In the genomic region with DNA sequence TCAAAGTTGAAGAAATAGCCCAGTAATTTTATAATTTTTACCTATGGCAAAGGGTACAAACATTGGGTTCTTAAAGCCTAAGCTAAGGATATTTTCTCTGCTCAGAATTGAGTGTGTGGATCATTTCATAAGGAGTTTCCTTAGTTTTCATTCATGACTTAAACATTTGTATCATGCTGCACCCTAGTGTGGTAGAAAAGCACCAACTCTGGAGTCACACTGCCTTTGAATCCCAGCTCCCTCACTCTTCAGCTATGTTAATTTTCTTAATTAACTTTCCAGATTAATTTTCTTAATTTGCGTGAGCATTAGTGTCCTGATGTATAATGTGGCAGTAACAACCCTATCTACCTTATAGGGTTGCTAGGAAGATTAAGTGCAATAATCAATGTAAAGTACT, we compare ENCODE assay signal across 21 cellular contexts. TPM values are rescaled to one million over a fixed set of nuclear protein-coding genes. Genes with fewer than 3 reads are reported as not detected.
DNase-seq lines count a peak whose midpoint lies in the region; ATAC-seq, FAIRE-seq and TF ChIP-seq lines count a peak whose summit lies in the region.
"Had no signal": no experiment of that assay in that cellular context is flagged by ENCODE, and none has a peak within 500 bp of the region (broad histone marks: within the 10 kb centered on the region; RNA-seq: fewer than 3 reads in every experiment).

No MANE protein-coding gene starts in this region.

- TF ChIP-seq CTCF in liver (IDR thresholded peaks at IDR 0.05; ENCODE audit: low read depth, low read length, missing input control) (no peak), HepG2 (CRISPR knock-in tag; IDR thresholded peaks at IDR 0.05) (no peak), RWPE2 (IDR thresholded peaks at IDR 0.05; ENCODE audit: poor library complexity, severe bottlenecking) (peak; percentile 19), fibroblast of mammary gland (conservative IDR thresholded peaks at IDR 0.05; ENCODE audit: control insufficient read depth, insufficient read depth, low read depth, low read length) (no peak), GM23338 (conservative IDR thresholded peaks at IDR 0.05; ENCODE audit: low read depth in 2 of 2) (peak in 1 of 2 experiments; percentile 14; a peak in 1 of 4 replicates)

- H3K9me3 Mint-ChIP-seq in GM23338, result no peaks in the 10 kb centered on the region
- H3K9me3 Mint-ChIP-seq: CD8-positive, alpha-beta memory T cell had no signal

- H3K4me2 ChIP-seq in HepG2 (ENCODE audit: low read depth, low read length) (no peak overlapping the region), GM23338 (no peak overlapping the region)

- H4K20me1 ChIP-seq in HepG2 (ENCODE audit: insufficient read depth, low read length) (no peaks in the 10 kb centered on the region), GM23338 (replicated peaks; ENCODE audit: insufficient read depth) (no peaks in the 10 kb centered on the region)

- H3K27ac Mint-ChIP-seq in GM23338, result no peak overlapping the region
- H3K27ac Mint-ChIP-seq: CD8-positive, alpha-beta memory T cell had no signal

- peaks cover 57% of the 10 kb centered on the region for H3K4me1 Mint-ChIP-seq in GM23338

- H3K36me3 ChIP-seq in liver (ENCODE audit: control insufficient read depth in 4 of 4, insufficient read depth in 3 of 4, low read depth in 1 of 4, low read length in 3 of 4), result no peaks in the 10 kb centered on the region
- H3K36me3 ChIP-seq in HepG2 (replicated peaks in 1 of 2; ENCODE audit: control insufficient read depth in 1 of 2, insufficient read depth in 2 of 2, low read length in 2 of 2), result no peaks in the 10 kb centered on the region
- H3K36me3 ChIP-seq in RWPE2 (ENCODE audit: low read depth), result peaks cover 31% of the 10 kb centered on the region
- H3K36me3 ChIP-seq in GM23338 (ENCODE audit: insufficient read depth), result peaks cover 4% of the 10 kb centered on the region; the same call in 1 of the 2 replicates

- POLR2A ChIA-PET in HepG2 (lab: Yijun Ruan, JAX), result no interaction called here

- H3K9me3 ChIP-seq in liver (ENCODE audit: control insufficient read depth in 4 of 4, low read length in 3 of 4), result no peaks in the 10 kb centered on the region
- no peaks in the 10 kb centered on the region for H3K9me3 ChIP-seq in HepG2 (ENCODE audit: low read length)
- no peaks in the 10 kb centered on the region for H3K9me3 ChIP-seq in RWPE2 (ENCODE audit: severe bottlenecking)

- no peaks in the 10 kb centered on the region for H3K9me2 ChIP-seq in GM23338 (ENCODE audit: insufficient read depth)

- no peaks in the 10 kb centered on the region for H3K27me3 ChIP-seq in liver (ENCODE audit: control insufficient read depth in 4 of 4, insufficient read depth in 4 of 4, low read length in 3 of 4)
- peaks cover 1 to 11% of the 10 kb centered on the region in 2 experiments; a peak in 1 of 5 replicates for H3K27me3 ChIP-seq in HepG2 (ENCODE audit: control insufficient read depth in 1 of 2, insufficient read depth in 2 of 2, low read length in 2 of 2)
- H3K27me3 ChIP-seq in RWPE2 (ENCODE audit: insufficient read depth, poor library complexity, severe bottlenecking), result no peaks in the 10 kb centered on the region
- no peaks in the 10 kb centered on the region for H3K27me3 ChIP-seq in GM23338 (ENCODE audit: insufficient read depth)

- H3K79me2 ChIP-seq in HepG2 (ENCODE audit: insufficient read depth, low read length) (no peaks in the 10 kb centered on the region), GM23338 (replicated peaks; ENCODE audit: insufficient read depth) (peaks cover 48% of the 10 kb centered on the region)

- peaks cover 6% of the 10 kb centered on the region; the same call in 2 of the 3 replicates for H3K36me3 Mint-ChIP-seq in GM23338 (ENCODE audit: low read depth)

- H3K9ac ChIP-seq in liver (ENCODE audit: low read depth in 1 of 2, low read length in 2 of 2) (no peak overlapping the region), HepG2 (ENCODE audit: insufficient read depth, low read depth, low read length) (no peak overlapping the region)

- H2AFZ ChIP-seq in HepG2 (ENCODE audit: low read length) (no peak overlapping the region), GM23338 (no peak overlapping the region)

- 96% methylated on average over 1 of the region's 1 CpG for WGBS in liver
- WGBS in HepG2 (ENCODE audit: low lambda C conversion rate), result 24% methylated on average over 1 of the region's 1 CpG

- CTCF ChIA-PET in HepG2 (lab: Yijun Ruan, JAX; ENCODE audit: low intra/inter-chr PET ratio, low total read pairs), result no interaction called here

- no peaks in the 10 kb centered on the region for H3F3A ChIP-seq in GM23338 (replicated peaks; ENCODE audit: low read depth)

- H3K27ac ChIP-seq in liver (ENCODE audit: low read depth in 1 of 2, low read length in 2 of 2) (no peak overlapping the region), HepG2 (ENCODE audit: extremely low read length, insufficient read depth, low read length) (no peak overlapping the region), RWPE2 (ENCODE audit: poor library complexity, severe bottlenecking) (no peak overlapping the region), GM23338 (ENCODE audit: low read depth) (no peak overlapping the region)

- H3K4me3 Mint-ChIP-seq in GM23338, result no peak overlapping the region
- H3K4me3 Mint-ChIP-seq: CD8-positive, alpha-beta memory T cell had no signal

- H3K4me3 ChIP-seq in liver (ENCODE audit: low read depth in 1 of 3, low read length in 3 of 3) (no peak overlapping the region), HepG2 (replicated peaks in 1 of 3; ENCODE audit: insufficient read depth in 1 of 3, low read depth in 2 of 3, low read length in 3 of 3) (no peak overlapping the region), RWPE2 (ENCODE audit: severe bottlenecking) (no peak overlapping the region), fibroblast of mammary gland (ENCODE audit: control insufficient read depth, low read depth, low read length) (no peak overlapping the region), GM23338 (no peak overlapping the region)

- TF ChIP-seq RAD21 in liver (IDR thresholded peaks at IDR 0.05) (peak; percentile 14 to 44), HepG2 (CRISPR knock-in tag; IDR thresholded peaks at IDR 0.05) (no peak)

- ATAC-seq in HepG2 (no peak), RWPE2 (ENCODE audit: low read depth) (no peak), Right ventricle myocardium inferior (no peak), GM23338 (no peak), HG02970 (IDR thresholded peaks at IDR 0.05; ENCODE audit: low FRiP score, unreplicated experiment) (no peak)
- ATAC-seq: SK-N-SH treated with all-trans-retinoic acid at 6 μM for 48 hours had no signal

- in situ Hi-C loops in HepG2 (cut with HindIII; ENCODE audit: extremely low pct_ligation_motif_present, low pct_unique_long_range_greater_than_20kb), result no loop called here

- FAIRE-seq in HepG2 (lab: Jason Lieb, UNC), result no peak
- FAIRE-seq: A204.1, D721Med had no signal

- no peak for DNase-seq in HepG2 (ENCODE audit: low spot score)
- DNase-seq in RWPE2 (ENCODE audit: low spot score), result no peak
- peak; percentile 15 for DNase-seq in fibroblast of mammary gland (ENCODE audit: low read depth)
- DNase-seq in Right ventricle myocardium inferior (ENCODE audit: missing footprints), result no peak
- DNase-seq in GM23338 (ENCODE audit: low spot score), result no peak
- no peak for DNase-seq in NCI-H2107 (lab: John Stamatoyannopoulos, UW)
- DNase-seq: C1 segment of cervical spinal cord; CD8-positive, alpha-beta memory T cell; NCI-H1048; NCI-H146; NCI-H2081; NCI-H2227 treated with DMSO at 0.1 percent for 48 hours; NCI-H510A treated with DMSO at 0.1 percent for 48 hours; NCI-H82; SIG-M5 had no signal

- intact Hi-C loops in HepG2 (cut with micrococcal nuclease; ENCODE audit: unreplicated experiment) (no loop called here), Right ventricle myocardium inferior (cut with DNase I) (no loop called here)

- no peak for TF ChIP-seq POLR2A in HepG2 (IDR thresholded peaks at IDR 0.05; ENCODE audit: insufficient read depth in 1 of 2, low read depth in 2 of 2, low read length in 2 of 2)

- BruUV-seq in HepG2 (replicated peaks; lab: Mats Ljungman, UMichigan), result no TSS peak

- TF ChIP-seq EP300 in HepG2 (IDR thresholded peaks at IDR 0.05; ENCODE audit: low read depth in 2 of 2, low read length in 2 of 2), result no peak
- TF ChIP-seq EP300 in HepG2 (CRISPR knock-in tag; IDR thresholded peaks at IDR 0.05; ENCODE audit: borderline replicate concordance), result no peak

- H3K27me3 Mint-ChIP-seq in GM23338 (ENCODE audit: insufficient read depth, low read depth, poor library complexity), result no peaks in the 10 kb centered on the region

- H3K4me1 ChIP-seq in liver (ENCODE audit: control insufficient read depth in 4 of 4, insufficient read depth in 4 of 4, low read length in 3 of 4) (no peaks in the 10 kb centered on the region), HepG2 (ENCODE audit: insufficient read depth, low read length) (peaks cover 8% of the 10 kb centered on the region), RWPE2 (ENCODE audit: insufficient read depth, poor library complexity, severe bottlenecking) (peaks cover 31% of the 10 kb centered on the region), GM23338 (ENCODE audit: insufficient read depth) (peaks cover 32% of the 10 kb centered on the region)

RNA-seq across cellular contexts. Expression of gene DSE, which starts 31.4 kb away (rescaled TPM):
- total RNA-seq in liver, result 10 to 100 TPM; 13.0 to 22.8 TPM
- 1 to 10 TPM; 5.5 to 6.1 TPM for polyA plus RNA-seq in liver
- total RNA-seq in HepG2 (2016; rRNA removed; fragmentation: Illumina TruSeq; extraction: Trizol), result 3.8 and 4.6 TPM in 2 replicates
- 1.5 and 2.9 TPM in 2 replicates for total RNA-seq in HepG2 (2016; cell fraction: cytosol; rRNA removed; fragmentation: Illumina TruSeq; extraction: Trizol; ENCODE audit: low read depth)
- total RNA-seq in HepG2 (2016; cell fraction: insoluble cytoplasmic fraction; rRNA removed; fragmentation: Illumina TruSeq; extraction: Trizol), result 4.2 and 4.4 TPM in 2 replicates
- total RNA-seq in HepG2 (2016; cell fraction: membrane; rRNA removed; fragmentation: Illumina TruSeq; extraction: Trizol), result 3.7 and 4.2 TPM in 2 replicates
- total RNA-seq in HepG2 (2016; cell fraction: nucleus; rRNA removed; fragmentation: Illumina TruSeq; extraction: Trizol), result 10.5 and 11.0 TPM in 2 replicates
- 2.6 and 3.0 TPM in 2 replicates for polyA plus RNA-seq in HepG2 (2011; rRNA removed)
- polyA plus RNA-seq in HepG2 (2011; cell fraction: cytosol; rRNA removed), result 1.4 and 1.7 TPM in 2 replicates
- polyA plus RNA-seq in HepG2 (2011; cell fraction: nucleus; rRNA removed), result 5.1 and 5.5 TPM in 2 replicates
- 2.5 and 4.2 TPM in 2 replicates for polyA plus RNA-seq in HepG2 (2012)
- 0.57 and 0.59 TPM in 2 replicates for polyA plus RNA-seq in HepG2 (2016; cell fraction: cytosol; fragmentation: Illumina TruSeq; extraction: Trizol; ENCODE audit: low read depth)
- polyA plus RNA-seq in HepG2 (2016; cell fraction: insoluble cytoplasmic fraction; fragmentation: Illumina TruSeq; extraction: Trizol; ENCODE audit: low read depth), result 2.2 and 2.4 TPM in 2 replicates
- polyA plus RNA-seq in HepG2 (2016; cell fraction: membrane; fragmentation: Illumina TruSeq; extraction: Trizol; ENCODE audit: low read depth), result 1.0 and 1.1 TPM in 2 replicates
- 4.9 and 5.0 TPM in 2 replicates for polyA plus RNA-seq in HepG2 (2016; cell fraction: nucleus; fragmentation: Illumina TruSeq; extraction: Trizol; ENCODE audit: insufficient read depth, low read depth)
- 4.9 and 12.1 TPM in 2 replicates for polyA minus RNA-seq in HepG2 (2011; rRNA and poly(A)+ RNA removed; ENCODE audit: low replicate concordance)
- 2.1 TPM in 2 replicates for polyA minus RNA-seq in HepG2 (2011; cell fraction: cytosol; rRNA and poly(A)+ RNA removed)
- 21.4 and 23.4 TPM in 2 replicates for polyA minus RNA-seq in HepG2 (2011; cell fraction: nucleus; rRNA and poly(A)+ RNA removed)
- total RNA-seq in Right ventricle myocardium inferior, result 11.6 TPM
- total RNA-seq in GM23338 (2014; rRNA removed; shearing (Covaris generic)), result 41.5 and 45.2 TPM in 2 replicates
- 16.8 and 18.8 TPM in 2 replicates for polyA plus RNA-seq in GM23338 (2016; fragmentation: Nextera tagmentation; extraction: Ambion mirVana)

RNA-seq across cellular contexts. Expression of gene CALHM6, which starts 59.1 kb away (rescaled TPM):
- total RNA-seq in liver, result 10 to 100 TPM in 1 of 2 donors, 1 to 10 TPM in 1; 2.0 to 22.4 TPM
- polyA plus RNA-seq in liver, result 1 to 10 TPM; 5.2 to 7.3 TPM
- not detected in 2 replicates for total RNA-seq in HepG2 (2016; rRNA removed; fragmentation: Illumina TruSeq; extraction: Trizol)
- not detected in 2 replicates for total RNA-seq in HepG2 (2016; cell fraction: cytosol; rRNA removed; fragmentation: Illumina TruSeq; extraction: Trizol; ENCODE audit: low read depth)
- total RNA-seq in HepG2 (2016; cell fraction: insoluble cytoplasmic fraction; rRNA removed; fragmentation: Illumina TruSeq; extraction: Trizol), result not detected in 2 replicates
- total RNA-seq in HepG2 (2016; cell fraction: membrane; rRNA removed; fragmentation: Illumina TruSeq; extraction: Trizol), result not detected in 2 replicates
- not detected in 2 replicates for total RNA-seq in HepG2 (2016; cell fraction: nucleus; rRNA removed; fragmentation: Illumina TruSeq; extraction: Trizol)
- not detected in 2 replicates for polyA plus RNA-seq in HepG2 (2011; rRNA removed)
- polyA plus RNA-seq in HepG2 (2011; cell fraction: cytosol; rRNA removed), result not detected in 2 replicates
- polyA plus RNA-seq in HepG2 (2011; cell fraction: nucleus; rRNA removed), result not detected in 2 replicates
- polyA plus RNA-seq in HepG2 (2012), result not detected in 2 replicates
- polyA plus RNA-seq in HepG2 (2016; cell fraction: cytosol; fragmentation: Illumina TruSeq; extraction: Trizol; ENCODE audit: low read depth), result not detected in 2 replicates
- not detected in 2 replicates for polyA plus RNA-seq in HepG2 (2016; cell fraction: insoluble cytoplasmic fraction; fragmentation: Illumina TruSeq; extraction: Trizol; ENCODE audit: low read depth)
- not detected in 2 replicates for polyA plus RNA-seq in HepG2 (2016; cell fraction: membrane; fragmentation: Illumina TruSeq; extraction: Trizol; ENCODE audit: low read depth)
- not detected in 2 replicates for polyA plus RNA-seq in HepG2 (2016; cell fraction: nucleus; fragmentation: Illumina TruSeq; extraction: Trizol; ENCODE audit: insufficient read depth, low read depth)
- polyA minus RNA-seq in HepG2 (2011; rRNA and poly(A)+ RNA removed; ENCODE audit: low replicate concordance), result not detected in 2 replicates
- polyA minus RNA-seq in HepG2 (2011; cell fraction: cytosol; rRNA and poly(A)+ RNA removed), result not detected in 2 replicates
- polyA minus RNA-seq in HepG2 (2011; cell fraction: nucleus; rRNA and poly(A)+ RNA removed), result not detected in 2 replicates
- total RNA-seq in Right ventricle myocardium inferior, result 2.9 TPM
- 0.27 and 1.6 TPM in 2 replicates for total RNA-seq in GM23338 (2014; rRNA removed; shearing (Covaris generic))
- 1.2 and 2.6 TPM in 2 replicates for polyA plus RNA-seq in GM23338 (2016; fragmentation: Nextera tagmentation; extraction: Ambion mirVana)
- total RNA-seq: HT-29 had no signal
